Comparison of ENCODE assay signal across 22 cellular contexts in the genomic region with DNA sequence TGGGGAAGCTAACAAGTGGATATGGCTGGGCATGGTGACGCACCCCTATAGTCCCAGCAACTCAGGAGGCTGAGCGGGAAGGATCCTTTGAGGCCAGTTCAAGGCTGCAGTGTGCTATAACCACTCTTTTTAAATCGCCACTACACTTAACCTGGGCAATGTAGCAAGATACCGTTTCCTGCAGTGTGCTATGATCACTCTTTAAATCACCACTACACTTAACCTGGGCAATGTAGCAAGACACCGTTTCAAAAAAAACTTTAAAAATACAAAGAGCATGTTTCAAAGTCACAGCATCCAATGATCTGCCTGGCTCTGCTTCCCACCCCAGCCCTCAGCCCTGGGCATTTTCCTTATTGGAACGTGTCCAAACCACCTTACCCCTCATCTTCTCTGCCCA. TPM values are rescaled to one million over a fixed set of nuclear protein-coding genes. Genes with fewer than 3 reads are reported as not detected.
A peak's percentile ranks its signal among the peaks of the same experiment; 100 is the strongest.
DNase-seq lines count a peak whose midpoint lies in the region; ATAC-seq, FAIRE-seq and TF ChIP-seq lines count a peak whose summit lies in the region.
"Had no signal": no experiment of that assay in that cellular context is flagged by ENCODE, and none has a peak within 500 bp of the region (broad histone marks: within the 10 kb centered on the region; RNA-seq: fewer than 3 reads in every experiment).

No MANE protein-coding gene starts in this region.

- POLR2A ChIA-PET in H1 (lab: Charles Lee; ENCODE audit: partially characterized antibody) (interaction anchor here (0.8 to 3.2 kb wide), 7 partner anchors 10 to 29 kb away, joined by 3 to 14 read pairs (median 4); no protein-coding TSS in a partner anchor), Caco-2 (lab: Charles Lee) (no interaction called here)

- H3K27ac Mint-ChIP-seq in Caco-2 (ENCODE audit: unreplicated experiment) = no peak overlapping the region
- H3K27ac Mint-ChIP-seq: GM23338 had no signal

- no peaks in the 10 kb centered on the region for H3K9me3 Mint-ChIP-seq in Caco-2 (ENCODE audit: unreplicated experiment)
- H3K9me3 Mint-ChIP-seq: CD4-positive, CD25-positive, alpha-beta regulatory T cell; GM23338 had no signal

- H3K27me3 Mint-ChIP-seq in Caco-2 (ENCODE audit: insufficient read depth, unreplicated experiment) = no peaks in the 10 kb centered on the region
- H3K27me3 Mint-ChIP-seq: CD4-positive, CD25-positive, alpha-beta regulatory T cell had no signal

- no peak overlapping the region for H3K56ac ChIP-seq in H1 (replicated peaks; ENCODE audit: insufficient read length, low read depth, low read length)

- peaks cover 4% of the 10 kb centered on the region; the same call in 1 of the 2 replicates for H3K23me2 ChIP-seq in H1 (ENCODE audit: low read depth, low read length)

- no peak overlapping the region for H3K4ac ChIP-seq in H1 (replicated peaks; ENCODE audit: insufficient read length, low read depth, low read length)

- TF ChIP-seq CTCF in H1 (IDR thresholded peaks at IDR 0.05; ENCODE audit: control extremely low read depth in 1 of 3, insufficient read depth in 1 of 3, low read depth in 1 of 3, low read length in 3 of 3) (no peak), Caco-2 (IDR thresholded peaks at IDR 0.05; ENCODE audit: insufficient read depth in 1 of 2, low read depth in 1 of 2, low read length in 1 of 2, severe bottlenecking in 1 of 2, unreplicated experiment in 1 of 2) (no peak)

- peaks cover 35 to 70% (median 54%) of the 10 kb centered on the region in 4 experiments for H3K36me3 ChIP-seq in H1 (ENCODE audit: control insufficient read depth in 2 of 4, insufficient read depth in 4 of 4, low read length in 3 of 4)
- peaks cover 5% of the 10 kb centered on the region for H3K36me3 ChIP-seq in Caco-2 (ENCODE audit: control insufficient read depth, insufficient read depth, low read length)

- H4K20me1 ChIP-seq in H1 (replicated peaks in 1 of 2; ENCODE audit: control insufficient read depth in 1 of 2, insufficient read depth in 2 of 2, low read length in 2 of 2) = peaks cover 11 to 28% of the 10 kb centered on the region in 2 experiments

- H2BK120ac ChIP-seq in H1 (replicated peaks; ENCODE audit: low read depth, low read length) = no peak overlapping the region

- H3K4me2 ChIP-seq in H1 (ENCODE audit: insufficient read depth in 1 of 2, low read depth in 2 of 2, low read length in 2 of 2) = no peak overlapping the region
- H3K4me2 ChIP-seq: GM23338 had no signal

- no peak for TF ChIP-seq RAD21 in H1 (IDR thresholded peaks at IDR 0.05 in 1 of 2, conservative IDR thresholded peaks at IDR 0.05 in 1 of 2; ENCODE audit: low read depth in 2 of 2, low read length in 2 of 2)

- FAIRE-seq in H1 (lab: Jason Lieb, UNC) = no peak
- FAIRE-seq: A204.1, GM19239 had no signal

- H3K18ac ChIP-seq in H1 (ENCODE audit: extremely low read depth, low read length) = no peak overlapping the region

- H3K27me3 ChIP-seq in H1 (replicated peaks in 1 of 4; ENCODE audit: control insufficient read depth in 3 of 4, extremely low read depth in 1 of 4, insufficient read depth in 3 of 4, low read length in 3 of 4) = no peaks in the 10 kb centered on the region
- no peaks in the 10 kb centered on the region for H3K27me3 ChIP-seq in Caco-2 (replicated peaks; ENCODE audit: control insufficient read depth, insufficient read depth, low read length)
- H3K27me3 ChIP-seq: BE2C had no signal

- TF ChIP-seq POLR2A in H1 (IDR thresholded peaks at IDR 0.05; ENCODE audit: control extremely low read depth in 1 of 2, low read depth in 2 of 2, low read length in 2 of 2) = no peak

- no TSS peak for BruUV-seq in Caco-2 (replicated peaks; lab: Mats Ljungman, UMichigan)

- peaks cover 0 to 19% of the 10 kb centered on the region in 2 experiments; a peak in 2 of 4 replicates for H3K79me2 ChIP-seq in H1 (ENCODE audit: control insufficient read depth in 1 of 2, insufficient read depth in 2 of 2, low read length in 2 of 2)

- H4K8ac ChIP-seq in H1 (ENCODE audit: extremely low read depth, insufficient read depth, low read length) = no peak overlapping the region

- H3K4me3 Mint-ChIP-seq in Caco-2 (ENCODE audit: unreplicated experiment) = no peak overlapping the region
- H3K4me3 Mint-ChIP-seq: GM23338 had no signal

- DNase-seq in cardiac septum (ENCODE audit: low spot score) (peak; percentile 27), Right ventricle myocardium inferior (ENCODE audit: missing footprints) (no peak), H1 (ENCODE audit: low read depth in 1 of 2, low spot score in 2 of 2) (no peak), sciatic nerve (ENCODE audit: low spot score) (peak; percentile 40), NCI-H2107 treated with DMSO at 0.1 percent for 48 hours (lab: John Stamatoyannopoulos, UW; ENCODE audit: unreplicated experiment) (no peak), Caco-2 (no peak)
- DNase-seq: BE2C; CD4-positive, CD25-positive, alpha-beta regulatory T cell; COR-L47; GDM1; KBM-7; NCI-H1105; NCI-H1694 treated with DMSO at 0.1 percent for 48 hours; NCI-H510A; NCI-H774; OCI-M1; SHP77 treated with DMSO at 0.1 percent for 48 hours had no signal

- CTCF ChIA-PET in H1 (lab: Charles Lee; ENCODE audit: partially characterized antibody) (interaction anchor here (1.4 kb wide), 1 partner anchor 29 kb away, joined by 6 read pairs; no protein-coding TSS in a partner anchor), Caco-2 (lab: Charles Lee) (no interaction called here)

- no peak overlapping the region for H3K9ac ChIP-seq in H1 (replicated peaks in 1 of 4; ENCODE audit: extremely low read depth in 1 of 4, low read depth in 3 of 4, low read length in 3 of 4)

- no peak overlapping the region for H4K5ac ChIP-seq in H1 (ENCODE audit: insufficient read length, low read depth, low read length)

- H3K27ac ChIP-seq in angular gyrus (ENCODE audit: low read depth, low read length) (peak overlapping the region; percentile 33), H1 (ENCODE audit: low read depth, low read length) (no peak overlapping the region)

- H3K4me1 ChIP-seq in H1 (replicated peaks in 1 of 4; ENCODE audit: control insufficient read depth in 3 of 4, insufficient read depth in 4 of 4, low read length in 3 of 4) (peaks cover 3 to 15% (median 9%) of the 10 kb centered on the region in 4 experiments), Caco-2 (no peaks in the 10 kb centered on the region)
- H3K4me1 ChIP-seq: BE2C had no signal

- no peak overlapping the region for H2BK15ac ChIP-seq in H1 (ENCODE audit: low read length)

- no peak overlapping the region for H2BK20ac ChIP-seq in H1 (ENCODE audit: low read length)

- TF ChIP-seq EP300 in H1 (IDR thresholded peaks at IDR 0.05; ENCODE audit: borderline replicate concordance in 1 of 2, low read depth in 2 of 2, low read length in 2 of 2) = no peak

- H2BK5ac ChIP-seq in H1 (ENCODE audit: low read depth, low read length) = no peak overlapping the region

- no peak overlapping the region for H3K4me3 ChIP-seq in H1 (ENCODE audit: extremely low read depth in 1 of 4, insufficient read depth in 2 of 4, low read depth in 3 of 4, low read length in 4 of 4)
- H3K4me3 ChIP-seq in Caco-2 (ENCODE audit: low read depth, low read length) = no peak overlapping the region
- H3K4me3 ChIP-seq: GM23338 had no signal

- H3K14ac ChIP-seq in H1 (ENCODE audit: insufficient read length) = no peak overlapping the region

- H3K9me3 ChIP-seq in H1 (ENCODE audit: insufficient read depth in 2 of 2, low read depth in 1 of 2, low read length in 1 of 2) = no peaks in the 10 kb centered on the region
- H3K9me3 ChIP-seq in Caco-2 = no peaks in the 10 kb centered on the region
- H3K9me3 ChIP-seq: BE2C had no signal

- H4K91ac ChIP-seq in H1 (replicated peaks; ENCODE audit: insufficient read length, low read length) = no peak overlapping the region

- H2AK5ac ChIP-seq in H1 (ENCODE audit: low read depth, low read length) = no peak overlapping the region

- intact Hi-C loops in cardiac septum (cut with DNase I) = loop anchor here (5.0 kb wide), 1 partner anchor 50 kb away; a partner anchor contains a TSS
- intact Hi-C loops in Right ventricle myocardium inferior (cut with DNase I) = no loop called here
- intact Hi-C loops in sciatic nerve (cut with DNase I) = no loop called here
- intact Hi-C loops in Caco-2 (cut with micrococcal nuclease; ENCODE audit: unreplicated experiment) = no loop called here

- no peak overlapping the region for H3K23ac ChIP-seq in H1 (ENCODE audit: insufficient read length)

- peaks cover 93% of the 10 kb centered on the region for H3K36me3 Mint-ChIP-seq in Caco-2 (ENCODE audit: insufficient read depth, unreplicated experiment)

- no peak overlapping the region for H2AFZ ChIP-seq in H1 (ENCODE audit: low read length)
- H2AFZ ChIP-seq: GM23338 had no signal

- H2BK12ac ChIP-seq in H1 (ENCODE audit: low read depth, low read length) = no peak overlapping the region

- H3K79me1 ChIP-seq in H1 (ENCODE audit: low read depth, low read length) = peaks cover 2% of the 10 kb centered on the region

- ATAC-seq in Right ventricle myocardium inferior (no peak), sciatic nerve (no peak), esophagus mucosa (no peak)
- ATAC-seq: GM23338 had no signal

- WGBS in H1 (ENCODE audit: extremely low coverage in 1 of 2, insufficient coverage in 1 of 2, insufficient read length in 1 of 2, insufficient replicate concordance in 2 of 2, low coverage in 1 of 2, low lambda C conversion rate in 2 of 2, missing lambda C conversion rate in 1 of 2), 2 experiments = 95% methylated on average over 6 of the region's 6 CpGs; no CpG with 5 or more reads in 1 of the 2 experiments

- no peaks in the 10 kb centered on the region for H3K4me1 Mint-ChIP-seq in Caco-2 (ENCODE audit: low read depth, unreplicated experiment)

RNA-seq across cellular contexts. Expression of a gene that starts 14.5 kb away (rescaled TPM):
- 102 TPM for total RNA-seq in cardiac septum
- 111 TPM for total RNA-seq in Right ventricle myocardium inferior
- 97.0 and 98.1 TPM in 2 replicates for total RNA-seq in H1 (2021; fragmentation: NEBNext Ultra II Directional; extraction: Animal tissue kit (Norgen Biotek cat#: 25700))
- 201 and 246 TPM in 2 replicates for polyA plus RNA-seq in H1 (2011; rRNA removed)
- polyA plus RNA-seq in H1 (2011; cell fraction: cytosol; rRNA removed) = 235 TPM
- polyA plus RNA-seq in H1 (2011; cell fraction: nucleus; rRNA removed) = 195 TPM
- polyA plus RNA-seq in H1 (2012, experiment 1 of 2) = 100 to 150 TPM (median 142 TPM) in 4 replicates
- 127 TPM for polyA plus RNA-seq in H1 (2012, experiment 2 of 2)
- 94.7 TPM for polyA plus RNA-seq in H1 (2013, experiment 1 of 2)
- 91.3 TPM for polyA plus RNA-seq in H1 (2013, experiment 2 of 2)
- 108 and 124 TPM in 2 replicates for polyA minus RNA-seq in H1 (2011; rRNA and poly(A)+ RNA removed)
- polyA minus RNA-seq in H1 (2011; cell fraction: cytosol; rRNA and poly(A)+ RNA removed) = 58.4 TPM
- polyA minus RNA-seq in H1 (2011; cell fraction: nucleus; rRNA and poly(A)+ RNA removed) = 64.4 TPM
- 90.7 TPM for total RNA-seq in sciatic nerve
- total RNA-seq in esophagus mucosa = 57.5 TPM
- total RNA-seq in Caco-2 (2022) = 76.9 and 82.5 TPM in 2 replicates

RNA-seq across cellular contexts. Expression of a gene that starts 28.2 kb away (rescaled TPM):
- total RNA-seq in cardiac septum (7.2 TPM), Right ventricle myocardium inferior (5.1 TPM), sciatic nerve (11.3 TPM), esophagus mucosa (10.6 TPM), Caco-2 (2022) (12.5 and 13.2 TPM in 2 replicates)
- total RNA-seq in H1 (2021; fragmentation: NEBNext Ultra II Directional; extraction: Animal tissue kit (Norgen Biotek cat#: 25700)) = 13.6 and 14.5 TPM in 2 replicates
- polyA plus RNA-seq in H1 (2011; rRNA removed) = 13.3 and 14.0 TPM in 2 replicates
- 14.8 TPM for polyA plus RNA-seq in H1 (2011; cell fraction: cytosol; rRNA removed)
- 16.2 TPM for polyA plus RNA-seq in H1 (2011; cell fraction: nucleus; rRNA removed)
- 9.6 to 11.4 TPM (median 10.6 TPM) in 4 replicates for polyA plus RNA-seq in H1 (2012, experiment 1 of 2)
- 3.8 TPM for polyA plus RNA-seq in H1 (2012, experiment 2 of 2)
- 9.4 TPM for polyA plus RNA-seq in H1 (2013, experiment 1 of 2)
- polyA plus RNA-seq in H1 (2013, experiment 2 of 2) = 8.5 TPM
- polyA minus RNA-seq in H1 (2011; rRNA and poly(A)+ RNA removed) = 40.3 and 41.2 TPM in 2 replicates
- 16.1 TPM for polyA minus RNA-seq in H1 (2011; cell fraction: cytosol; rRNA and poly(A)+ RNA removed)
- 32.7 TPM for polyA minus RNA-seq in H1 (2011; cell fraction: nucleus; rRNA and poly(A)+ RNA removed)

RNA-seq across cellular contexts. Expression of a gene that starts 48.7 kb away (rescaled TPM):
- total RNA-seq in cardiac septum = 18.8 TPM
- 10.5 TPM for total RNA-seq in Right ventricle myocardium inferior
- 36.9 and 40.0 TPM in 2 replicates for total RNA-seq in H1 (2021; fragmentation: NEBNext Ultra II Directional; extraction: Animal tissue kit (Norgen Biotek cat#: 25700))
- 13.8 and 16.0 TPM in 2 replicates for polyA plus RNA-seq in H1 (2011; rRNA removed)
- 25.3 TPM for polyA plus RNA-seq in H1 (2011; cell fraction: cytosol; rRNA removed)
- polyA plus RNA-seq in H1 (2011; cell fraction: nucleus; rRNA removed) = 13.3 TPM
- polyA plus RNA-seq in H1 (2012, experiment 1 of 2) = 24.6 to 30.7 TPM (median 27.1 TPM) in 4 replicates
- polyA plus RNA-seq in H1 (2012, experiment 2 of 2) = 9.2 TPM
- 18.0 TPM for polyA plus RNA-seq in H1 (2013, experiment 1 of 2)
- polyA plus RNA-seq in H1 (2013, experiment 2 of 2) = 18.9 TPM
- polyA minus RNA-seq in H1 (2011; rRNA and poly(A)+ RNA removed) = 39.6 and 47.5 TPM in 2 replicates
- polyA minus RNA-seq in H1 (2011; cell fraction: cytosol; rRNA and poly(A)+ RNA removed) = 19.7 TPM
- polyA minus RNA-seq in H1 (2011; cell fraction: nucleus; rRNA and poly(A)+ RNA removed) = 20.7 TPM
- total RNA-seq in sciatic nerve = 19.4 TPM
- 18.2 TPM for total RNA-seq in esophagus mucosa
- 30.1 and 33.4 TPM in 2 replicates for total RNA-seq in Caco-2 (2022)

Comparison
In these comparisons a context has a peak if more than half of its experiments do, and no peak if none do; other contexts are left out.
1. DNase-seq: peak in cardiac septum (single experiment) and sciatic nerve (single experiment); none in Right ventricle myocardium inferior (single experiment), H1 (0 of 2), NCI-H2107 treated with DMSO at 0.1 percent for 48 hours (single experiment) and Caco-2 (0 of 2).